In the genomic region with DNA sequence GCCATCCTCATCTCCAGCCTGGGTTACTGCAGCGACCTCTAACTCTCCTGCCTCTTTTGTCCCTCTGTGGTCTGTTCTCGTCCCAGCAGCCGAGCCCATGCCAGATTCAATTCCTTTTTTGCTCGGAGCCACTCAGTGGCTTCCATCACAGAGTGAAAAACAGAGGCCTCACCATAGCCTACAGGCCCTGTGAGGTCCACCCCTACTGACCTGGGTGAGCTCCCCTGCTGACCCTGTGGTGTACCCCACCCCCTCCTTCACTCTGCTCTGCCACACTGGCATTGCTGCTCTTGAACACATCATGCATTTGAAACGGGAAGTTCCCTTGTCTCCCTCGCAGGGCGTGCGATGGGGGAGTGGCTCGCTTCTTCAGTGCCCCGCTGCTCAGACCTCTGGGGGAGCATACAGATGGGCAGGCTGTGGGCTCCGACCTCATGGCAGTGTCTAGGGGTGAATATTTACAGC, we compare ENCODE assay signal across 7 cellular contexts. TPM values are rescaled to one million over a fixed set of nuclear protein-coding genes. Genes with fewer than 3 reads are reported as not detected.
DNase-seq lines count a peak whose midpoint lies in the region; ATAC-seq, FAIRE-seq and TF ChIP-seq lines count a peak whose summit lies in the region.

No MANE protein-coding gene starts in this region.

- intact Hi-C loops in stomach (cut with DNase I; ENCODE audit: low total_unique reads) = no loop called here

- peaks cover 5% of the 10 kb centered on the region for H3K27me3 Mint-ChIP-seq in glutamatergic neuron (ENCODE audit: unreplicated experiment)

- no peaks in the 10 kb centered on the region for H3K36me3 Mint-ChIP-seq in glutamatergic neuron (ENCODE audit: unreplicated experiment)

- peak overlapping the region in 4 of 5 donors; percentile 33 to 88 (median 62) for H3K27ac ChIP-seq in stomach

- no peak for TF ChIP-seq CTCF in glutamatergic neuron (IDR thresholded peaks at IDR 0.05; ENCODE audit: partially characterized antibody, unreplicated experiment)
- TF ChIP-seq CTCF in stomach (IDR thresholded peaks at IDR 0.05) = no peak

- H3K4me3 ChIP-seq in stomach = peak overlapping the region in 2 of 4 donors; percentile 9 to 57

- TF ChIP-seq EP300 in stomach (IDR thresholded peaks at IDR 0.05) = no peak

- no peak for TF ChIP-seq POLR2A in stomach (IDR thresholded peaks at IDR 0.05)

- peaks cover 17 to 45% (median 41%) of the 10 kb centered on the region in 4 donors for H3K4me1 ChIP-seq in stomach

- ATAC-seq in GM21528 (IDR thresholded peaks at IDR 0.05; ENCODE audit: low FRiP score, unreplicated experiment) = no peak

- H3K4me1 Mint-ChIP-seq in glutamatergic neuron (ENCODE audit: low read depth, unreplicated experiment) = no peaks in the 10 kb centered on the region

- FAIRE-seq in frontal cortex (lab: Jason Lieb, UNC) = no peak

- H3K9me3 Mint-ChIP-seq in glutamatergic neuron (ENCODE audit: unreplicated experiment) = peaks cover 7% of the 10 kb centered on the region

- peaks cover 10 to 35% (median 30%) of the 10 kb centered on the region in 4 donors for H3K36me3 ChIP-seq in stomach

- H3K4me3 Mint-ChIP-seq in glutamatergic neuron (ENCODE audit: unreplicated experiment) = peak overlapping the region; percentile 52

- peak overlapping the region; percentile 28 for H3K27ac Mint-ChIP-seq in glutamatergic neuron (ENCODE audit: unreplicated experiment)

- H3K9me3 ChIP-seq in stomach = no peaks in the 10 kb centered on the region

- no peaks in the 10 kb centered on the region for H3K27me3 ChIP-seq in stomach

- 70 to 80% (median 73%) methylated on average over 10 to 11 of the region's 11 CpGs for WGBS in stomach, 5 donors

- DNase-seq in Kasumi-1 (lab: John Stamatoyannopoulos, UW) (peak; percentile 80 to 82), glutamatergic neuron (no peak), stomach (no peak), frontal cortex (ENCODE audit: low spot score in 2 of 2) (no peak), H4 (ENCODE audit: low spot score) (no peak)
- DNase-seq in activated CD4-positive, alpha-beta T cell treated with anti-CD3 and anti-CD28 coated beads, Interleukin-2, amount 50 U/mL, for 4 hours = peak; percentile 38 to 49

RNA-seq across cellular contexts. Expression of a gene that starts 2.1 kb away (rescaled TPM):
- total RNA-seq in glutamatergic neuron (ENCODE audit: unreplicated experiment) = 43.0 TPM
- total RNA-seq in stomach = 100 to 1,000 TPM in 1 of 5 donors, 10 to 100 TPM in 4; 36.4 to 140 (median 60.7) TPM
- polyA plus RNA-seq in stomach = 10 to 100 TPM; 75.5 to 86.6 (median 84.2) TPM
- 89.3 TPM for total RNA-seq in frontal cortex
- 69.9 and 83.0 TPM in 2 replicates for total RNA-seq in H4 (2014; rRNA removed; shearing (Covaris generic))

RNA-seq across cellular contexts. Expression of a gene that starts 15.8 kb away (rescaled TPM):
- total RNA-seq in glutamatergic neuron (ENCODE audit: unreplicated experiment) (41.9 TPM), stomach (100 to 1,000 TPM in 3 of 5 donors, 10 to 100 TPM in 2; 57.6 to 392 (median 174) TPM), frontal cortex (17.5 TPM)
- polyA plus RNA-seq in stomach = 100 to 1,000 TPM; 118 to 130 (median 126) TPM
- 17.3 and 38.6 TPM in 2 replicates for total RNA-seq in H4 (2014; rRNA removed; shearing (Covaris generic))

RNA-seq across cellular contexts. Expression of a gene that starts 20.3 kb away (rescaled TPM):
- total RNA-seq in glutamatergic neuron (ENCODE audit: unreplicated experiment) (25.6 TPM), stomach (100 to 1,000 TPM in 1 of 5 donors, 10 to 100 TPM in 4; 12.3 to 133 (median 42.4) TPM), frontal cortex (32.6 TPM)
- polyA plus RNA-seq in stomach = 10 to 100 TPM; 15.9 to 18.9 (median 17.3) TPM
- 13.7 and 16.6 TPM in 2 replicates for total RNA-seq in H4 (2014; rRNA removed; shearing (Covaris generic))

RNA-seq across cellular contexts. Expression of a gene that starts 23.1 kb away (rescaled TPM):
- total RNA-seq in glutamatergic neuron (ENCODE audit: unreplicated experiment) = 21.9 TPM
- 10 to 100 TPM in 4 of 5 donors, 1 to 10 TPM in 1; 8.3 to 68.3 (median 52.7) TPM for total RNA-seq in stomach
- 10 to 100 TPM; 60.9 to 95.9 (median 74.7) TPM for polyA plus RNA-seq in stomach
- 4.9 TPM for total RNA-seq in frontal cortex
- total RNA-seq in H4 (2014; rRNA removed; shearing (Covaris generic)) = 28.3 and 32.3 TPM in 2 replicates

RNA-seq across cellular contexts. Expression of a gene that starts 29.7 kb away (rescaled TPM):
- total RNA-seq in glutamatergic neuron (ENCODE audit: unreplicated experiment) (not detected), stomach (under 1 TPM in 3 of 5 donors, not detected in 2; 0.43 to 0.73 (median 0.45) TPM), frontal cortex (not detected)
- 1 to 10 TPM in 2 of 3 donors, under 1 TPM in 1; 0.50 to 1.7 (median 1.7) TPM for polyA plus RNA-seq in stomach
- 0.39 TPM in 1 of 2 replicates, not detected in the other for total RNA-seq in H4 (2014; rRNA removed; shearing (Covaris generic))

Comparison
In these comparisons a context has a peak if more than half of its experiments do, and no peak if none do; other contexts are left out.
1. DNase-seq: peak in Kasumi-1 (2 of 2) and activated CD4-positive, alpha-beta T cell treated with anti-CD3 and anti-CD28 coated beads, Interleukin-2, amount 50 U/mL, for 4 hours (2 of 2); none in glutamatergic neuron (single experiment), stomach (single experiment), frontal cortex (0 of 2) and H4 (single experiment).